Comparison of ENCODE assay signal across 1 cellular context in the genomic region with DNA sequence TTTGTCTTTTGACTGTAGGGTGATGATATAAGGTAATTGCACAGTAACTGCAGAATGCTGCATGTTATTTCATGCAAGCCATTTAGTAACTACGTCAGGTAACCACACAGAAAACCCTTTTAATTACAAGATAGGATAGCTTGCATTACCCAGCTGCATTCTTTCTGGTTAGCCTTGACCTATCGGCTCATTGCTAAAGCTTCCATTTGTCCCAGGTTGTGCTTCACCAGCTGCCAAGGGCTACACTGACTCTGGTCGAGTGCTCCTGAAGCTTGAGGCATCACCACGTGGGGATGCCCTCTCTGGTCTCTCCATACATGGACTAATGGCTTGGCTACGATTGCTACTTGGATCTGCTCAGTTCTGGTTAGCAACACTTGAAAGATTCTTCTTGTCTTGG.
TF ChIP-seq lines count a peak whose summit lies in the region.

No MANE protein-coding gene starts in this region.

TF ChIP-seq in GM23338, 12 proteins besides CTCF, POLR2A, EP300 and RAD21 (continued from another document):
- TF ChIP-seq, protein P1, sequence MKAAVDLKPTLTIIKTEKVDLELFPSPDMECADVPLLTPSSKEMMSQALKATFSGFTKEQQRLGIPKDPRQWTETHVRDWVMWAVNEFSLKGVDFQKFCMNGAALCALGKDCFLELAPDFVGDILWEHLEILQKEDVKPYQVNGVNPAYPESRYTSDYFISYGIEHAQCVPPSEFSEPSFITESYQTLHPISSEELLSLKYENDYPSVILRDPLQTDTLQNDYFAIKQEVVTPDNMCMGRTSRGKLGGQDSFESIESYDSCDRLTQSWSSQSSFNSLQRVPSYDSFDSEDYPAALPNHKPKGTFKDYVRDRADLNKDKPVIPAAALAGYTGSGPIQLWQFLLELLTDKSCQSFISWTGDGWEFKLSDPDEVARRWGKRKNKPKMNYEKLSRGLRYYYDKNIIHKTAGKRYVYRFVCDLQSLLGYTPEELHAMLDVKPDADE (IDR thresholded peaks at IDR 0.05) = no peak
- TF ChIP-seq CREB1 (CRISPR knock-in tag; IDR thresholded peaks at IDR 0.05; ENCODE audit: low read depth) = no peak
- no peak for TF ChIP-seq NANOG (IDR thresholded peaks at IDR 0.05; ENCODE audit: borderline replicate concordance)
- TF ChIP-seq POLR2AphosphoS5 (IDR thresholded peaks at IDR 0.05; ENCODE audit: low read depth) = no peak
